17 cellular contexts compared by ENCODE assay signal in the genomic region with DNA sequence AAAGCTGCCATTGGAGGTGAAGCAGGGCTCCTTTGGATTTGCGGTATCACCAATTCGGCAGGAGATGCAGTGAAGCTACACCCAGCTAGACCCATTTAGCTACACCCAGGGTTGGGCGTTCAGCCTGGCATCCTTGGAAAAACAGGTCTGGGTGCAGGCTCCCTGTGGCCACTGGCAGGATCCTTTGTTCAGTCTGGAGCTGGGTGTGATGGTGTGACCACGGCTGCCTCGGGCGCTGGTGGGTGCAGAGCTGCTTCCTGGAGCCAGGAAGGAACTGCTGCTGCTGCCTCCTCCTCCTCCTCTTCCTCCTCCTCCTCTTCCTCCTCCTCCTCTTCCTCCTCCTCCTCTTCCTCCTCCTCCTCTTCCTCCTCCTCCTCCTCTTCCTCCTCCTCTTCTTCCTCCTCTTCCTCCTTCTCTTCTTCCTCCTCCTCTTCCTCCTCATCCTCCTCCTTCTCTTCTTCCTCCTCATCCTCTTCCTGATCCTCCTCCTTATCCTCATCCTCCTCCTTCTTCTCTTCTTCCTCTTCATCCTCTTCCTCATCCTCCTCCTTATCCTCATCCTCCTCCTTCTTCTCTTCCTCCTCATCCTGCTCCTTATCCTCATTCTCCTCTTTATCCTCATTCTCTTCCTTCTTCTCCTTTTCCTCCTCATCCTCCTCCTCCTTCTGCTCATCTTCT.
DNase-seq lines count a peak whose midpoint lies in the region; ATAC-seq and TF ChIP-seq lines count a peak whose summit lies in the region.
"Had no signal": no experiment of that assay in that cellular context is flagged by ENCODE, and none has a peak within 500 bp of the region (broad histone marks: within the 10 kb centered on the region; RNA-seq: fewer than 3 reads in every experiment).

No MANE protein-coding gene starts in this region.

- intact Hi-C loops in Right ventricle myocardium superior (cut with DNase I) = no loop called here
- intact Hi-C loops in testis (cut with DNase I; ENCODE audit: low total_unique reads) = no loop called here
- intact Hi-C loops in sciatic nerve (cut with DNase I) = no loop called here
- intact Hi-C loops in ascending aorta (cut with DNase I) = no loop called here

- DNase-seq in right atrium auricular region (ENCODE audit: low spot score) = no peak
- no peak for DNase-seq in Right ventricle myocardium superior
- DNase-seq in SK-MEL-5 (ENCODE audit: low read depth, low spot score) = peak; percentile 15
- DNase-seq in immature natural killer cell = no peak
- DNase-seq in testis = no peak
- no peak for DNase-seq in sciatic nerve (ENCODE audit: low spot score)
- no peak for DNase-seq in cortex of kidney (lab: John Stamatoyannopoulos, UW)
- DNase-seq in ascending aorta (ENCODE audit: low spot score in 2 of 2) = no peak
- DNase-seq: activated CD4-positive, alpha-beta T cell treated with anti-CD3 and anti-CD28 coated beads, Interleukin-2, amount 50 U/mL, for 4 hours; activated effector memory CD4-positive, alpha-beta T cell treated with Interleukin-2 at 50 U/mL for 16 hours; H9; lower lobe of right lung; nucleus accumbens; uterus had no signal

- H3K27ac ChIP-seq in right atrium auricular region = peak overlapping the region; percentile 37 to 50
- H3K27ac ChIP-seq in testis = no peak overlapping the region
- no peak overlapping the region for H3K27ac ChIP-seq in ascending aorta
- H3K27ac ChIP-seq: BLaER1 had no signal

- H3K27ac Mint-ChIP-seq in immature natural killer cell = peak overlapping the region in 5 of 6 donors; percentile 40 to 90 (median 77)

- H3K4me1 ChIP-seq in right atrium auricular region (peaks cover 0 to 59% of the 10 kb centered on the region in 2 donors), testis (peaks cover 27% of the 10 kb centered on the region), ascending aorta (peaks cover 10 to 48% of the 10 kb centered on the region in 2 donors)
- H3K4me1 ChIP-seq: uterus had no signal

- TF ChIP-seq CTCF in right atrium auricular region (IDR thresholded peaks at IDR 0.05) = no peak
- no peak for TF ChIP-seq CTCF in testis (IDR thresholded peaks at IDR 0.05)
- no peak for TF ChIP-seq CTCF in ascending aorta (IDR thresholded peaks at IDR 0.05)

- H3K9me3 Mint-ChIP-seq in immature natural killer cell = no peaks in the 10 kb centered on the region

- H3K36me3 ChIP-seq in right atrium auricular region = no peaks in the 10 kb centered on the region
- no peaks in the 10 kb centered on the region for H3K36me3 ChIP-seq in testis (ENCODE audit: low read depth, missing control alignments)
- H3K36me3 ChIP-seq in ascending aorta = peaks cover 0 to 3% of the 10 kb centered on the region in 2 donors
- H3K36me3 ChIP-seq: BLaER1, lower lobe of right lung, uterus had no signal

- 66 to 73% methylated on average over 6 of the region's 6 CpGs for WGBS in testis, 2 donors

- H3K4me1 Mint-ChIP-seq in immature natural killer cell = peaks cover 64 to 75% of the 10 kb centered on the region in 2 donors

- in situ Hi-C loops in SK-MEL-5 (cut with HindIII; ENCODE audit: low pct_unique_long_range_greater_than_20kb, low sequenced_read_pairs) = no loop called here

- no peaks in the 10 kb centered on the region for H3K9me3 ChIP-seq in right atrium auricular region
- H3K9me3 ChIP-seq in testis = no peaks in the 10 kb centered on the region
- H3K9me3 ChIP-seq in ascending aorta = no peaks in the 10 kb centered on the region
- H3K9me3 ChIP-seq: BLaER1, lower lobe of right lung, uterus had no signal

- peak overlapping the region in 3 of 5 donors; percentile 21 to 53 (median 27) for H3K4me3 Mint-ChIP-seq in immature natural killer cell
- H3K4me3 Mint-ChIP-seq: brain, H9 had no signal

- ATAC-seq in Right ventricle myocardium superior (ENCODE audit: poor library complexity) (no peak), sciatic nerve (no peak)
- ATAC-seq: GM12878 had no signal

- H3K36me3 Mint-ChIP-seq in immature natural killer cell = peaks cover 3 to 10% (median 7%) of the 10 kb centered on the region in 3 donors

- no peak overlapping the region for H3K4me3 ChIP-seq in right atrium auricular region
- H3K4me3 ChIP-seq in testis = no peak overlapping the region
- H3K4me3 ChIP-seq in ascending aorta = no peak overlapping the region
- H3K4me3 ChIP-seq: BLaER1, GM12878, lower lobe of right lung, uterus had no signal

- H3K27me3 Mint-ChIP-seq in immature natural killer cell (ENCODE audit: low read depth in 3 of 3) = peaks cover 2 to 7% (median 3%) of the 10 kb centered on the region in 3 donors
- H3K27me3 Mint-ChIP-seq: brain had no signal

- no peaks in the 10 kb centered on the region for H3K27me3 ChIP-seq in right atrium auricular region
- no peaks in the 10 kb centered on the region for H3K27me3 ChIP-seq in testis
- H3K27me3 ChIP-seq in ascending aorta = no peaks in the 10 kb centered on the region
- H3K27me3 ChIP-seq: BLaER1, uterus had no signal

- no peak for TF ChIP-seq POLR2A in testis (IDR thresholded peaks at IDR 0.05)

Comparison
In these comparisons a context has a peak if more than half of its experiments do, and no peak if none do; other contexts are left out.
1. H3K27ac ChIP-seq: peak in right atrium auricular region (2 of 2); none in testis (0 of 2) and ascending aorta (0 of 2).